ENCODE assay signal across 8 cellular contexts in genomic region chr11:47409440-47410403, GRCh38. TPM values are rescaled to one million over a fixed set of nuclear protein-coding genes. Genes with fewer than 3 reads are reported as not detected.
A peak's percentile ranks its signal among the peaks of the same experiment; 100 is the strongest.
DNase-seq lines count a peak whose midpoint lies in the region; ATAC-seq and TF ChIP-seq lines count a peak whose summit lies in the region.

No MANE protein-coding gene starts in this region.

- H2AFZ ChIP-seq in DND-41 (ENCODE audit: low read depth, low read length) (no peak overlapping the region), PC-9 (0 out of 2 replicates have a peak overlapping the region, but pooled peaks have one; percentile 93)

- H3F3A ChIP-seq in PC-9 (ENCODE audit: insufficient read depth, low read depth), result peaks cover 41% of the 10 kb centered on the region

- no peaks in the 10 kb centered on the region for H3K9me2 ChIP-seq in PC-9 (ENCODE audit: insufficient read depth)

- H3K4me3 ChIP-seq in DND-41 (ENCODE audit: low read depth in 1 of 2, low read length in 2 of 2), result peak overlapping the region; percentile 64 to 72; a peak in 2 of 4 replicates
- peak overlapping the region; percentile 90 for H3K4me3 ChIP-seq in PC-9

- DNase-seq in DND-41 (no peak), PC-9 (peak; percentile 61 to 65), epithelial cell of prostate (ENCODE audit: low read depth, low spot score) (peak; percentile 14), posterior vena cava (ENCODE audit: low spot score) (peak; percentile 73)
- no peak for DNase-seq in effector CD4-positive, alpha-beta T cell
- no peak for DNase-seq in stimulated activated CD4-positive, alpha-beta T cell treated with anti-CD3 and anti-CD28 coated beads, Interleukin-15, amount 100 ng/mL, for 24 hours
- DNase-seq in activated CD4-positive, alpha-beta T cell treated with anti-CD3 and anti-CD28 coated beads for 48 hours, result no peak

- ATAC-seq in DND-41 (ENCODE audit: insufficient read depth, low read depth) (no peak), GM21619 (IDR thresholded peaks at IDR 0.05; ENCODE audit: unreplicated experiment) (no peak)

- H4K20me1 ChIP-seq in DND-41 (ENCODE audit: insufficient read depth, low read length) (no peaks in the 10 kb centered on the region), PC-9 (ENCODE audit: insufficient read depth) (no peaks in the 10 kb centered on the region; the same call in 1 of the 2 replicates)

- CTCF ChIA-PET in PC-9 (lab: Charles Lee), result no interaction called here

- no peak overlapping the region for H3K27ac ChIP-seq in DND-41 (ENCODE audit: low read length)
- H3K27ac ChIP-seq in PC-9, result peak overlapping the region; percentile 79
- H3K27ac ChIP-seq in epithelial cell of prostate, result peak overlapping the region; percentile 97

- intact Hi-C loops in PC-9 (cut with micrococcal nuclease; ENCODE audit: unreplicated experiment), result loop anchor here (2.0 to 5.0 kb wide), 3 partner anchors 152 to 233 kb away; partner anchors contain the start of genes ARFGAP2, NR1H3 and PTPMT1
- intact Hi-C loops in posterior vena cava (cut with DNase I), result loop anchor here in 1 of 2 donors (5.0 kb wide), 1 partner anchor 37 kb away; no protein-coding TSS in a partner anchor

- H3K4me2 ChIP-seq in DND-41 (ENCODE audit: insufficient read depth, low read length), result peak overlapping the region; percentile 76
- H3K4me2 ChIP-seq in PC-9, result peak overlapping the region; percentile 94

- H3K9me3 ChIP-seq in DND-41 (ENCODE audit: insufficient read depth, low read length, severe bottlenecking) (no peaks in the 10 kb centered on the region), PC-9 (ENCODE audit: insufficient read depth, low read depth) (no peaks in the 10 kb centered on the region)

- BruUV-seq in PC-9 (replicated peaks; lab: Mats Ljungman, UMichigan), result no TSS peak

- peaks cover 9% of the 10 kb centered on the region for H3K79me2 ChIP-seq in DND-41 (ENCODE audit: insufficient read depth, low read length)
- no peaks in the 10 kb centered on the region for H3K79me2 ChIP-seq in PC-9 (ENCODE audit: low read depth)

- H3K36me3 ChIP-seq in DND-41 (ENCODE audit: insufficient read depth, low read length), result peaks cover 25% of the 10 kb centered on the region
- H3K36me3 ChIP-seq in PC-9 (ENCODE audit: low read depth), result no peaks in the 10 kb centered on the region

- TF ChIP-seq CTCF in DND-41 (IDR thresholded peaks at IDR 0.05; ENCODE audit: borderline replicate concordance, extremely low read depth, low read length, poor library complexity, severe bottlenecking) (no peak), PC-9 (conservative IDR thresholded peaks at IDR 0.05) (no peak)

- H3K27me3 ChIP-seq in DND-41 (ENCODE audit: insufficient read depth, low read length, poor library complexity), result no peaks in the 10 kb centered on the region
- no peaks in the 10 kb centered on the region for H3K27me3 ChIP-seq in PC-9 (ENCODE audit: insufficient read depth, low read depth)

- H3K9ac ChIP-seq in DND-41 (ENCODE audit: low read depth, low read length), result peak overlapping the region; percentile 65

- POLR2A ChIA-PET in PC-9 (lab: Charles Lee; ENCODE audit: unreplicated experiment), result interaction anchor here (0.7 kb wide), 1 partner anchor 142 kb away, joined by 3 read pairs; no protein-coding TSS in a partner anchor

- H3K4me1 ChIP-seq in DND-41 (ENCODE audit: insufficient read depth, low read length) (peaks cover 27% of the 10 kb centered on the region), PC-9 (replicated peaks; ENCODE audit: insufficient read depth) (peaks cover 28% of the 10 kb centered on the region)

RNA-seq across cellular contexts. Expression of gene SLC39A13, which starts 1.3 kb away (rescaled TPM):
- total RNA-seq in PC-9 (2021) (28.8 and 32.3 TPM in 2 replicates), posterior vena cava (10 to 100 TPM; 96.1 to 98.1 TPM)

RNA-seq across cellular contexts. Expression of gene PSMC3, which starts 16.5 kb away (rescaled TPM):
- total RNA-seq in PC-9 (2021) (160 and 222 TPM in 2 replicates), posterior vena cava (100 to 1,000 TPM; 104 to 129 TPM)

RNA-seq across cellular contexts. Expression of gene SPI1, which starts 31.4 kb away (rescaled TPM):
- total RNA-seq in PC-9 (2021) (not detected in 2 replicates), posterior vena cava (10 to 100 TPM; 27.7 to 47.0 TPM)

RNA-seq across cellular contexts. Expression of gene RAPSN, which starts 39.2 kb away (rescaled TPM):
- 5.4 and 7.3 TPM in 2 replicates for total RNA-seq in PC-9 (2021)
- total RNA-seq in posterior vena cava, result under 1 TPM; 0.33 to 0.69 TPM

RNA-seq across cellular contexts. Expression of gene MYBPC3, which starts 57.2 kb away (rescaled TPM):
- total RNA-seq in PC-9 (2021) (not detected in 2 replicates), posterior vena cava (under 1 TPM; 0.19 to 0.37 TPM)

Comparison
In these comparisons a context has a peak if more than half of its experiments do, and no peak if none do; other contexts are left out.
1. DNase-seq: peak in PC-9 (2 of 2), epithelial cell of prostate (single experiment) and posterior vena cava (single experiment); none in DND-41 (single experiment), effector CD4-positive, alpha-beta T cell (single experiment), stimulated activated CD4-positive, alpha-beta T cell treated with anti-CD3 and anti-CD28 coated beads, Interleukin-15, amount 100 ng/mL, for 24 hours (single experiment) and activated CD4-positive, alpha-beta T cell treated with anti-CD3 and anti-CD28 coated beads for 48 hours (single experiment).
2. RNA of gene SPI1, which starts 31.4 kb away (total RNA-seq): 27.7 to 47.0 TPM in posterior vena cava; not detected in PC-9; every median in the first group is over 10 times any median in the second.